ENCODE assay signal across 10 cellular contexts in the genomic region with DNA sequence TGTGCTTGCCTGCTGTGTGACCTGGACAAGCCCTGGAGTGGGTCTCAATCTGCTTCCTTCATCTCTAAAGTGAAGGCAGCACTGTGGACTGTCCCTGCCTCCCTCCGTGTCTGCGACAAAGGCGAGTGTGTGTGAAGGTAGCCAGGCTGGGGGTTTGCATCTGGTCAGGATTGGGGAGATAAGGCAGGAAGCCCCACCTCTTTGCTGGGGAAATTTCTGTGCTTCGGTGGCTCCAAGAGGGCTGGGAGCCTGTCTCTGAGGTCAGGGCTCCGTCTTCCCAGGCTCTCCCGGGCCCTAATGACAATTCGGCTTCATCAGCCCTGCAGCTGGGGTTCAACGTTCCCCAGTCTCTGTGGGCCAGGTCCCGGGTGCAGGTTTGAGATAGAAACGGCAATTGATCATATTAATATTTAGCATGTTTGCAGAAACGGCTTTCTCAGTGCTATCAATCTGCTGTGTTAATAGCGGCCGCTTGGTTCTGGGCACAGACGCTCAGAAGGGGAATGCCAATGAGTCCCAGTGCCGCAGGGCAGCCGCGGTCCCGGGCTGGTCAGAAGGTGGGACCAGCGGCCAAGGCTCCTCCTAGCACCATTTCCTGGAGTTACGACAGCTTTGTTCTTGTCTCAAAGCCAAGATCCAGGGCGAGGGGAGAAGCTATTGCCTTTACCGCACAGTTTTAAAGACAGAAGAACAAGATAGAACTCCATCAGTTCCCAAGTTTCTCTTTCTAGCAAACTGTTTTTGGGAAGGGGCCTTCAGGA.
A peak's percentile ranks its signal among the peaks of the same experiment; 100 is the strongest.
DNase-seq lines count a peak whose midpoint lies in the region; TF ChIP-seq lines count a peak whose summit lies in the region.
"Had no signal": no experiment of that assay in that cellular context is flagged by ENCODE, and none has a peak within 500 bp of the region (broad histone marks: within the 10 kb centered on the region; RNA-seq: fewer than 3 reads in every experiment).

No MANE protein-coding gene starts in this region.

- DNase-seq in OCI-M1 (lab: John Stamatoyannopoulos, UW) (peak; percentile 31), fibroblast of gingiva (ENCODE audit: low read depth) (peak; percentile 66), midbrain (lab: John Stamatoyannopoulos, UW) (peak; percentile 72), transverse colon (peak; percentile 38), SJCRH30 (no peak), DMS79 (lab: John Stamatoyannopoulos, UW) (no peak), NCI-H2081 (lab: John Stamatoyannopoulos, UW) (no peak), BE2C (no peak)
- DNase-seq: activated CD4-positive, alpha-beta memory T cell treated with anti-CD3 and anti-CD28 coated beads for 36 hours; MM.1S had no signal

- no peak for TF ChIP-seq EP300 in transverse colon (IDR thresholded peaks at IDR 0.05; ENCODE audit: low read depth)

- no peak overlapping the region for H3K4me3 ChIP-seq in transverse colon
- no peak overlapping the region for H3K4me3 ChIP-seq in SJCRH30
- H3K4me3 ChIP-seq in BE2C (ENCODE audit: low read depth, low read length) = no peak overlapping the region

- intact Hi-C loops in transverse colon (cut with DNase I; ENCODE audit: low total_unique reads) = no loop called here

- no peak for TF ChIP-seq CTCF in transverse colon (IDR thresholded peaks at IDR 0.05)
- TF ChIP-seq CTCF in BE2C (IDR thresholded peaks at IDR 0.05; ENCODE audit: low read depth, low read length) = no peak

- TF ChIP-seq POLR2A in transverse colon (IDR thresholded peaks at IDR 0.05) = no peak

- in situ Hi-C loops in transverse colon (cut with MboI; ENCODE audit: low pct_ligation_motif_present in 1 of 4, low pct_unique_long_range_greater_than_20kb in 1 of 4, low sequenced_read_pairs in 3 of 4) = loop anchor here in 1 of 4 donors (25.0 kb wide), 1 partner anchor 88 kb away; no protein-coding TSS in a partner anchor

- H3K27ac ChIP-seq in transverse colon (peak overlapping the region in 2 of 4 donors; percentile 18 to 26), SJCRH30 (no peak overlapping the region)

- H3K4me1 ChIP-seq in transverse colon = peaks cover 20 to 36% (median 23%) of the 10 kb centered on the region in 4 donors
- peaks cover 5% of the 10 kb centered on the region; the same call in 1 of the 2 replicates for H3K4me1 ChIP-seq in SJCRH30
- H3K4me1 ChIP-seq in BE2C = no peaks in the 10 kb centered on the region; the same call in 1 of the 2 replicates

- H3K9me3 ChIP-seq in transverse colon (no peaks in the 10 kb centered on the region), SJCRH30 (replicated peaks) (peaks cover 3% of the 10 kb centered on the region; the same call in 1 of the 2 replicates), BE2C (no peaks in the 10 kb centered on the region)

- H3K27me3 ChIP-seq in transverse colon (no peaks in the 10 kb centered on the region), SJCRH30 (no peaks in the 10 kb centered on the region), BE2C (no peaks in the 10 kb centered on the region)

- H3K36me3 ChIP-seq in transverse colon (no peaks in the 10 kb centered on the region), SJCRH30 (no peaks in the 10 kb centered on the region), BE2C (no peaks in the 10 kb centered on the region)

- WGBS in transverse colon (ENCODE audit: low coverage in 1 of 2), 2 donors = 32% methylated on average over 22 of the region's 22 CpGs; no CpG with 5 or more reads in 1 of the 2 donors

Comparison
In these comparisons a context has a peak if more than half of its experiments do, and no peak if none do; other contexts are left out.
1. DNase-seq: peak in OCI-M1 (single experiment), fibroblast of gingiva (single experiment), midbrain (single experiment) and transverse colon (single experiment); none in SJCRH30 (0 of 2), DMS79 (single experiment), NCI-H2081 (0 of 2) and BE2C (single experiment).